Comparison of ENCODE assay signal across 17 cellular contexts in the genomic region with DNA sequence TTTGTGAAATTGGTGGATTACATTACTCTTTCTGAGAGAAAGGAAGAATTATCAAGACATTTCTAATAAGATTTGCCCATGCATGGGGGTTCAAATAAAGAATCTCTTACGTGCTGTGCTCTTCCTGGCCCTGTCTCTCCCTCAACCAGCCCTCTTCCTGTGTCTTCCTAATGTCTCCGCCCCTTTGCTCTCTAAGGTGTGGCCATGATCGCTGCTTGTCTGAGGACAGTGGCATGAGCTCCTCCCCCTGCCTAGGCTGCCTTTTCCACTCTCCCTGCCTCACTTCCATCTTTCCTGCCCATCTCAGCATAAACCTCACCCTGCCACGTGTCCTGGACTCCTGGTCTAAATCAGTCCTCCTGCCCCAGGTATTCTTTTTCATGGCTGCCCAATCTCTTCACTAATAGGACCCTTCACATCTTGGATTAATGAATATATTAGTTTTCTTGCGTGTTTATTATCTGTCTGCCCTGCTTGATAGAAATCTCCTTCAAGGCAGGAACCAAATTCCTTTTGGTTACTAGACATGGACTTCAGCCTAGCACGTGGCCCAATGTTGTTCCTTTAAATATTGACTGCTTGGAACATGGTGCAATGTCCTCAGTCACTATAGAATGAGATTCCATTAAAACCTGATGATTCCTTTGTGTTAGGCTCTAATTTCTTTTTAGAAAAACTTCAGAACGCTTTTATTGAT.
DNase-seq lines count a peak whose midpoint lies in the region; ATAC-seq and TF ChIP-seq lines count a peak whose summit lies in the region.
"Had no signal": no experiment of that assay in that cellular context is flagged by ENCODE, and none has a peak within 500 bp of the region (broad histone marks: within the 10 kb centered on the region; RNA-seq: fewer than 3 reads in every experiment).

No MANE protein-coding gene starts in this region.

- no CpG with 5 or more reads among the region's 7 CpGs for WGBS in iPS DF 6.9 (ENCODE audit: insufficient coverage, insufficient read length)

- H3K9me2 ChIP-seq in HCT116 (ENCODE audit: insufficient read depth), result no peaks in the 10 kb centered on the region
- no peaks in the 10 kb centered on the region for H3K9me2 ChIP-seq in PC-3 (replicated peaks; ENCODE audit: low read length)

- no peaks in the 10 kb centered on the region for H3K36me3 ChIP-seq in HCT116 (ENCODE audit: control insufficient read depth in 1 of 2, insufficient read depth in 2 of 2, low read length in 2 of 2)
- no peaks in the 10 kb centered on the region for H3K36me3 ChIP-seq in PC-3 (ENCODE audit: low read depth, low read length)
- H3K36me3 ChIP-seq in iPS DF 6.9 (ENCODE audit: control insufficient read depth, insufficient read depth, low read length), result no peaks in the 10 kb centered on the region
- no peaks in the 10 kb centered on the region for H3K36me3 ChIP-seq in BE2C

- TF ChIP-seq CTCF in HCT116 (IDR thresholded peaks at IDR 0.05 in 2 of 3, conservative IDR thresholded peaks at IDR 0.05 in 1 of 3; ENCODE audit: borderline replicate concordance in 1 of 3, insufficient read depth in 1 of 3, low read depth in 2 of 3, low read length in 2 of 3) (no peak), PC-3 (conservative IDR thresholded peaks at IDR 0.05; ENCODE audit: low read depth, low read length) (no peak), BE2C (IDR thresholded peaks at IDR 0.05; ENCODE audit: low read depth, low read length) (no peak)

- H3K4me1 ChIP-seq in HCT116 (ENCODE audit: control insufficient read depth in 1 of 2, insufficient read depth in 2 of 2, low read length in 2 of 2) (0 out of 4 replicates have a peak, but pooled peaks cover 0 to 4% of the 10 kb centered on the region in 2 experiments), PC-3 (ENCODE audit: insufficient read depth, low read length) (no peaks in the 10 kb centered on the region), iPS DF 6.9 (ENCODE audit: control insufficient read depth, insufficient read depth, low read length) (no peaks in the 10 kb centered on the region), BE2C (no peaks in the 10 kb centered on the region)

- TF ChIP-seq POLR2A in HCT116 (IDR thresholded peaks at IDR 0.05; ENCODE audit: borderline replicate concordance, extremely low read depth, insufficient read depth, insufficient read length), result no peak

- no peak overlapping the region for H3K9ac ChIP-seq in HCT116 (ENCODE audit: low read length)
- no peak overlapping the region for H3K9ac ChIP-seq in PC-3 (ENCODE audit: low read length)

- no peak for TF ChIP-seq RAD21 in HCT116 (IDR thresholded peaks at IDR 0.05; ENCODE audit: low read depth)

- BruUV-seq in HCT116 (replicated peaks; lab: Mats Ljungman, UMichigan), result no TSS peak
- BruUV-seq in PC-3 (replicated peaks; lab: Mats Ljungman, UMichigan), result no TSS peak

- peak overlapping the region; percentile 37 for H3K4me2 ChIP-seq in HCT116 (ENCODE audit: low read length)
- H3K4me2 ChIP-seq in PC-3 (ENCODE audit: low read length), result no peak overlapping the region

- H3K9me3 ChIP-seq in HCT116 (ENCODE audit: control insufficient read depth in 1 of 2, insufficient read depth in 1 of 2, low read depth in 1 of 2, low read length in 2 of 2) (no peaks in the 10 kb centered on the region), PC-3 (ENCODE audit: low read length) (no peaks in the 10 kb centered on the region), iPS DF 6.9 (ENCODE audit: control insufficient read depth, insufficient read depth, low read length) (no peaks in the 10 kb centered on the region), BE2C (no peaks in the 10 kb centered on the region)

- no peak overlapping the region for H3K4me3 ChIP-seq in HCT116 (replicated peaks in 1 of 2; ENCODE audit: low read depth in 1 of 2, low read length in 2 of 2)
- H3K4me3 ChIP-seq in PC-3 (ENCODE audit: low read length), result no peak overlapping the region
- H3K4me3 ChIP-seq in iPS DF 6.9 (ENCODE audit: low read length), result no peak overlapping the region
- no peak overlapping the region for H3K4me3 ChIP-seq in BE2C (ENCODE audit: low read depth, low read length)
- H3K4me3 ChIP-seq: lung had no signal

- H3K27me3 ChIP-seq in HCT116 (ENCODE audit: insufficient read depth, low read length) (no peaks in the 10 kb centered on the region), PC-3 (ENCODE audit: low read length) (peaks cover 18% of the 10 kb centered on the region; the same call in 1 of the 2 replicates), iPS DF 6.9 (ENCODE audit: control insufficient read depth, insufficient read depth, low read length) (no peaks in the 10 kb centered on the region), BE2C (no peaks in the 10 kb centered on the region)

- intact Hi-C loops in HCT116 (cut with micrococcal nuclease) (no loop called here), PC-3 (cut with micrococcal nuclease) (no loop called here)

- ATAC-seq in HCT116 (peak; percentile 87), PC-3 (no peak)
- ATAC-seq: stimulated activated naive CD8-positive, alpha-beta T cell treated with anti-CD3 and anti-CD28 coated beads, Interleukin-15, Interleukin-2, amounts not matched to agents 100 U/mL and 50 U/mL, for 24 hours had no signal

- DNase-seq in NCI-H1417 (lab: John Stamatoyannopoulos, UW) (peak in 2 of 3 experiments; percentile 4 to 43), NCI-H1417 treated with DMSO at 0.1 percent for 48 hours (lab: John Stamatoyannopoulos, UW) (no peak), HCT116 (ENCODE audit: low read depth, low spot score) (no peak), PC-3 (peak; percentile 41), iPS DF 6.9 (ENCODE audit: low read depth, low spot score) (peak; percentile 64), COLO668 (lab: John Stamatoyannopoulos, UW; ENCODE audit: unreplicated experiment) (no peak), cerebellar nuclear complex (lab: John Stamatoyannopoulos, UW) (no peak), BE2C (no peak)
- DNase-seq: activated CD4-positive, CD25-positive, alpha-beta regulatory T cell; activated effector memory CD4-positive, alpha-beta T cell treated with anti-CD3 and anti-CD28 coated beads, Interleukin-2, amount 50 U/mL, for 16 hours; amygdala; foreskin melanocyte; NCI-H1048; NCI-H510A; stimulated activated CD4-positive, alpha-beta T cell treated with anti-CD3 and anti-CD28 coated beads, Interleukin-12 subunit alpha, Interleukin-12 subunit beta, amount 100 ng/mL, for 4 hours; stimulated activated naive CD8-positive, alpha-beta T cell treated with anti-CD3 and anti-CD28 coated beads, Interleukin-15, Interleukin-2, amounts not matched to agents 100 U/mL and 50 U/mL, for 24 hours had no signal

- H3K27ac ChIP-seq in HCT116 (ENCODE audit: low read depth, low read length) (no peak overlapping the region), PC-3 (ENCODE audit: low read length) (no peak overlapping the region), iPS DF 6.9 (ENCODE audit: low read length) (no peak overlapping the region)

- H3K79me2 ChIP-seq in HCT116 (ENCODE audit: insufficient read depth, low read length) (no peaks in the 10 kb centered on the region), PC-3 (ENCODE audit: low read length) (no peaks in the 10 kb centered on the region)

- H2AFZ ChIP-seq in HCT116 (ENCODE audit: low read depth, low read length, poor library complexity, severe bottlenecking) (no peak overlapping the region), PC-3 (ENCODE audit: low read length) (peak overlapping the region; percentile 28; the same call in 1 of the 2 replicates)

- POLR2A ChIA-PET in HCT116 (lab: Charles Lee), result no interaction called here
- POLR2A ChIA-PET in PC-3 (lab: Charles Lee; ENCODE audit: unreplicated experiment), result no interaction called here

- RAD21 ChIA-PET in HCT116 (lab: Charles Lee; ENCODE audit: low non-redundant PET in 1 of 2, low total read pairs in 2 of 2, uncharacterized antibody in 2 of 2, unreplicated experiment in 2 of 2), result no interaction called here

- H4K20me1 ChIP-seq in HCT116 (ENCODE audit: insufficient read depth) (no peaks in the 10 kb centered on the region), PC-3 (ENCODE audit: low read length) (no peaks in the 10 kb centered on the region)

- CTCF ChIA-PET in HCT116 (lab: Charles Lee), result no interaction called here
- CTCF ChIA-PET in PC-3 (lab: Charles Lee), result no interaction called here

- no peaks in the 10 kb centered on the region for H3F3A ChIP-seq in PC-3 (ENCODE audit: low read length, unreplicated experiment)

TF ChIP-seq in HCT116, 20 proteins besides CTCF, POLR2A, EP300 and RAD21 (continues in another document):
- no peak for TF ChIP-seq CEBPB (IDR thresholded peaks at IDR 0.05; ENCODE audit: low read depth)
- TF ChIP-seq TCF7L2 (IDR thresholded peaks at IDR 0.05; ENCODE audit: borderline replicate concordance, extremely low read depth, insufficient read depth, insufficient read length), result no peak
- TF ChIP-seq ATF3 (IDR thresholded peaks at IDR 0.05), result no peak
- TF ChIP-seq SRF (IDR thresholded peaks at IDR 0.05; ENCODE audit: low read depth), result no peak
- TF ChIP-seq POLR2AphosphoS5 (IDR thresholded peaks at IDR 0.05; ENCODE audit: low read depth, low read length), result no peak
- no peak for TF ChIP-seq ELF1 (IDR thresholded peaks at IDR 0.05; ENCODE audit: borderline replicate concordance, low read depth)
- TF ChIP-seq REST (IDR thresholded peaks at IDR 0.05; ENCODE audit: low read depth), result no peak

Comparison
In these comparisons a context has a peak if more than half of its experiments do, and no peak if none do; other contexts are left out.
1. DNase-seq: peak in NCI-H1417 (2 of 3), PC-3 (single experiment) and iPS DF 6.9 (single experiment); none in NCI-H1417 treated with DMSO at 0.1 percent for 48 hours (single experiment), HCT116 (single experiment), COLO668 (single experiment), cerebellar nuclear complex (0 of 2) and BE2C (single experiment).